ENCODE assay signal across 8 cellular contexts in the genomic region with DNA sequence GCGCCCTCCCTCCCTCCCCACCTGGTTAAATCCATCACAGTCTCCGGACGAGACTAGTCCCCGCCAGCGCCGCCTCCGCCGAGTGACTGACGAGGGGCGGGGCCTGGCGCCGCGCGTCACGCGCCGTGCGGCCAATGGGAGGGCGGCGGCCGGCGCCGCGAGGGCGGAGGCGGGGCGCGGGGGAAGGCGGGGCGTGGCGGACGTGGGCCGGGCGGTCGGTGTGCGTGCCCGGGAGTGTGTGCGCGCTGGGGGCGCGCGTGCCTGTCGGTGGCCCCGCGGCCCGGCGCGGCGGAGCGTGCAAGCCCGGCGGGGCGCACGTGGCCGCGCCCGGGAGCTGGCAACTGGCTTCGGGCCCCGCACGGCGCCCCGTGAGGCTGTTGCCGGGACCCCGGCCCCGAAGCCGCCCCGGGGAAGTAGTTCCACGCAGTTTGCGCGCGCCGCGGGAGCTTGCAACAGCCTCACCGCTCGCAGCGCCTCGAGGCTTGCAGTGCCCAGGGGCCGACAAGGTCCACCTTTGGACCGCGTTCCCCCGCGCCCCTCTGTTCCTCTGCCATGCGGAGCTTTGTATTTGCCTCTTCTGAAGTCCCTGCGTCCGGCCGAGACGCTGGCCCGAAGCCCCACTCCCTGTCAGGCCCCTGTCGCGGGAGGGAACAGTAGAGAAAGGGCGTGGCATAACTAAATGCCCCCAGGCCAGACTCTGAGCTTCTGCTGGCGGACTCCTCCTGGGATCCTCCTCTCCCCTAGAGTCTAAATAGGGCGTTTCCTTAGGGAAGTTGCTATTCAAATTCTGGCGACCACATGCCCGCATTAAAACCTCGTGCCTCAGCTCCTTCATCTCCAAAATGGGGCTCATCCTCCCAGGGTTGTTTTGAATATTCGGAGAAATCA. TPM values are rescaled to one million over a fixed set of nuclear protein-coding genes. Genes with fewer than 3 reads are reported as not detected.
DNase-seq lines count a peak whose midpoint lies in the region; ATAC-seq, FAIRE-seq and TF ChIP-seq lines count a peak whose summit lies in the region.

No MANE protein-coding gene starts in this region.

- peaks cover 40% of the 10 kb centered on the region for H3K4me1 Mint-ChIP-seq in activated naive CD8-positive, alpha-beta T cell treated with anti-CD3 and anti-CD28 coated beads for 36 hours

- H3K4me3 ChIP-seq in HAP-1 (peak overlapping the region; percentile 67), pancreas (peak overlapping the region; percentile 55 to 71 (median 64)), thyroid gland (replicated peaks in 1 of 3) (peak overlapping the region in 2 of 3 donors; percentile 44 to 64)

- in situ Hi-C loops in HAP-1 (cut with MboI; ENCODE audit: low sequenced_read_pairs): no loop called here

- TF ChIP-seq POLR2A in thyroid gland (IDR thresholded peaks at IDR 0.05): peak in 1 of 2 donors; percentile 44

- peaks cover 5% of the 10 kb centered on the region; the same call in 1 of the 2 replicates for H3K4me1 ChIP-seq in HAP-1
- peaks cover 4 to 20% (median 8%) of the 10 kb centered on the region in 3 donors for H3K4me1 ChIP-seq in pancreas
- H3K4me1 ChIP-seq in thyroid gland: peaks cover 12 to 20% of the 10 kb centered on the region in 2 donors

- no peak for FAIRE-seq in pancreas (lab: Jason Lieb, UNC)

- H3K9me3 ChIP-seq in HAP-1 (0 out of 2 replicates have a peak, but pooled peaks cover 3% of the 10 kb centered on the region), pancreas (no peaks in the 10 kb centered on the region), thyroid gland (no peaks in the 10 kb centered on the region)

- H3K27ac Mint-ChIP-seq in activated naive CD8-positive, alpha-beta T cell treated with anti-CD3 and anti-CD28 coated beads for 36 hours: peak overlapping the region; percentile 68

- H3K9me3 Mint-ChIP-seq in activated naive CD8-positive, alpha-beta T cell treated with anti-CD3 and anti-CD28 coated beads for 36 hours: peaks cover 3% of the 10 kb centered on the region

- ATAC-seq in SK-N-SH treated with all-trans-retinoic acid at 6 μM for 48 hours (peak; percentile 77), Right ventricle myocardium superior (ENCODE audit: poor library complexity) (peak; percentile 98), pancreas (peak; percentile 94 to 97 (median 96))

- 11 to 12% methylated on average over 76 to 97 of the region's 97 CpGs for WGBS in pancreas, 2 donors
- WGBS in thyroid gland, 2 donors: 14 to 32% methylated on average over 16 to 43 of the region's 97 CpGs

- TF ChIP-seq CTCF in pancreas (IDR thresholded peaks at IDR 0.05): no peak
- TF ChIP-seq CTCF in thyroid gland (IDR thresholded peaks at IDR 0.05): peak in 1 of 6 experiments; percentile 13

- DNase-seq in GM03348 (ENCODE audit: low spot score): peak; percentile 98
- DNase-seq in HAP-1 (ENCODE audit: low spot score in 2 of 2): peak; percentile 77 to 92
- DNase-seq in M059J (ENCODE audit: low read depth): peak; percentile 72
- peak; percentile 96 for DNase-seq in activated naive CD8-positive, alpha-beta T cell treated with anti-CD3 and anti-CD28 coated beads for 36 hours
- DNase-seq in Right ventricle myocardium superior: peak; percentile 96
- peak; percentile 90 to 99 (median 95) for DNase-seq in pancreas
- peak; percentile 89 to 94 for DNase-seq in thyroid gland

- intact Hi-C loops in Right ventricle myocardium superior (cut with DNase I) (no loop called here), pancreas (cut with DNase I) (no loop called here), thyroid gland (cut with DNase I) (no loop called here)

- H3K27me3 ChIP-seq in HAP-1 (ENCODE audit: low read depth) (no peaks in the 10 kb centered on the region; the same call in 1 of the 2 replicates), pancreas (no peaks in the 10 kb centered on the region), thyroid gland (no peaks in the 10 kb centered on the region)

- H3K27ac ChIP-seq in pancreas (peak overlapping the region; percentile 70 to 90 (median 80)), thyroid gland (peak overlapping the region; percentile 70 to 85 (median 73))

- peak overlapping the region; percentile 44 for H3K4me3 Mint-ChIP-seq in activated naive CD8-positive, alpha-beta T cell treated with anti-CD3 and anti-CD28 coated beads for 36 hours

- peaks cover 33% of the 10 kb centered on the region for H3K36me3 Mint-ChIP-seq in activated naive CD8-positive, alpha-beta T cell treated with anti-CD3 and anti-CD28 coated beads for 36 hours

- H3K36me3 ChIP-seq in HAP-1 (replicated peaks): no peaks in the 10 kb centered on the region
- no peaks in the 10 kb centered on the region for H3K36me3 ChIP-seq in pancreas
- H3K36me3 ChIP-seq in thyroid gland: no peaks in the 10 kb centered on the region

- peaks cover 19% of the 10 kb centered on the region for H3K27me3 Mint-ChIP-seq in activated naive CD8-positive, alpha-beta T cell treated with anti-CD3 and anti-CD28 coated beads for 36 hours

TF ChIP-seq in SK-N-SH treated with all-trans-retinoic acid at 6 μM for 48 hours, 23 proteins besides CTCF, POLR2A, EP300 and RAD21:
- TF ChIP-seq PPARA (CRISPR knock-in tag; IDR thresholded peaks at IDR 0.05; ENCODE audit: borderline replicate concordance): 0 out of 2 replicates have a peak, but pooled peaks have one; percentile 69
- peak; percentile 90 for TF ChIP-seq SNAI2 (CRISPR knock-in tag; IDR thresholded peaks at IDR 0.05)
- TF ChIP-seq, protein P1, sequence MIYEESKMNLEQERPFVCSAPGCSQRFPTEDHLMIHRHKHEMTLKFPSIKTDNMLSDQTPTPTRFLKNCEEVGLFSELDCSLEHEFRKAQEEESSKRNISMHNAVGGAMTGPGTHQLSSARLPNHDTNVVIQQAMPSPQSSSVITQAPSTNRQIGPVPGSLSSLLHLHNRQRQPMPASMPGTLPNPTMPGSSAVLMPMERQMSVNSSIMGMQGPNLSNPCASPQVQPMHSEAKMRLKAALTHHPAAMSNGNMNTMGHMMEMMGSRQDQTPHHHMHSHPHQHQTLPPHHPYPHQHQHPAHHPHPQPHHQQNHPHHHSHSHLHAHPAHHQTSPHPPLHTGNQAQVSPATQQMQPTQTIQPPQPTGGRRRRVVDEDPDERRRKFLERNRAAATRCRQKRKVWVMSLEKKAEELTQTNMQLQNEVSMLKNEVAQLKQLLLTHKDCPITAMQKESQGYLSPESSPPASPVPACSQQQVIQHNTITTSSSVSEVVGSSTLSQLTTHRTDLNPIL (CRISPR knock-in tag; IDR thresholded peaks at IDR 0.05; ENCODE audit: low read depth): no peak
- TF ChIP-seq BACH2 (CRISPR knock-in tag; IDR thresholded peaks at IDR 0.05; ENCODE audit: borderline replicate concordance): 0 out of 2 replicates have a peak, but pooled peaks have one; percentile 23
- TF ChIP-seq, protein P2, sequence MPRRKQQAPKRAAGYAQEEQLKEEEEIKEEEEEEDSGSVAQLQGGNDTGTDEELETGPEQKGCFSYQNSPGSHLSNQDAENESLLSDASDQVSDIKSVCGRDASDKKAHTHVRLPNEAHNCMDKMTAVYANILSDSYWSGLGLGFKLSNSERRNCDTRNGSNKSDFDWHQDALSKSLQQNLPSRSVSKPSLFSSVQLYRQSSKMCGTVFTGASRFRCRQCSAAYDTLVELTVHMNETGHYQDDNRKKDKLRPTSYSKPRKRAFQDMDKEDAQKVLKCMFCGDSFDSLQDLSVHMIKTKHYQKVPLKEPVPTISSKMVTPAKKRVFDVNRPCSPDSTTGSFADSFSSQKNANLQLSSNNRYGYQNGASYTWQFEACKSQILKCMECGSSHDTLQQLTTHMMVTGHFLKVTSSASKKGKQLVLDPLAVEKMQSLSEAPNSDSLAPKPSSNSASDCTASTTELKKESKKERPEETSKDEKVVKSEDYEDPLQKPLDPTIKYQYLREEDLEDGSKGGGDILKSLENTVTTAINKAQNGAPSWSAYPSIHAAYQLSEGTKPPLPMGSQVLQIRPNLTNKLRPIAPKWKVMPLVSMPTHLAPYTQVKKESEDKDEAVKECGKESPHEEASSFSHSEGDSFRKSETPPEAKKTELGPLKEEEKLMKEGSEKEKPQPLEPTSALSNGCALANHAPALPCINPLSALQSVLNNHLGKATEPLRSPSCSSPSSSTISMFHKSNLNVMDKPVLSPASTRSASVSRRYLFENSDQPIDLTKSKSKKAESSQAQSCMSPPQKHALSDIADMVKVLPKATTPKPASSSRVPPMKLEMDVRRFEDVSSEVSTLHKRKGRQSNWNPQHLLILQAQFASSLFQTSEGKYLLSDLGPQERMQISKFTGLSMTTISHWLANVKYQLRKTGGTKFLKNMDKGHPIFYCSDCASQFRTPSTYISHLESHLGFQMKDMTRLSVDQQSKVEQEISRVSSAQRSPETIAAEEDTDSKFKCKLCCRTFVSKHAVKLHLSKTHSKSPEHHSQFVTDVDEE (CRISPR knock-in tag; IDR thresholded peaks at IDR 0.05): peak; percentile 53; the same call in 1 of the 2 replicates
- TF ChIP-seq ZFP3 (CRISPR knock-in tag; IDR thresholded peaks at IDR 0.05): no peak
- TF ChIP-seq CSDC2 (CRISPR knock-in tag; IDR thresholded peaks at IDR 0.05): peak; percentile 91; the same call in 1 of the 2 replicates

RNA-seq across cellular contexts. Expression of a gene that starts 0.9 kb away (rescaled TPM):
- 3.3 and 6.6 TPM in 2 replicates for total RNA-seq in M059J (2014; rRNA removed; shearing (Covaris generic))
- 10 to 100 TPM; 16.3 to 16.4 TPM for total RNA-seq in activated naive CD8-positive, alpha-beta T cell treated with anti-CD3 and anti-CD28 coated beads for 36 hours
- 6.4 TPM for total RNA-seq in Right ventricle myocardium superior
- 1 to 10 TPM; 3.0 to 7.8 (median 4.4) TPM for total RNA-seq in pancreas
- 1 to 10 TPM; 2.5 to 7.2 TPM for polyA plus RNA-seq in pancreas
- 10 to 100 TPM in 3 of 4 donors, 1 to 10 TPM in 1; 9.5 to 13.6 (median 11.0) TPM for total RNA-seq in thyroid gland

Comparison
In these comparisons a context has a peak if more than half of its experiments do, and no peak if none do; other contexts are left out.
1. Peak in every context shown above with its lines: DNase-seq, ATAC-seq, H3K4me3 ChIP-seq and H3K27ac ChIP-seq.